Comparison of ENCODE assay signal across 19 cellular contexts in genomic region chr21:33258475-33258874, GRCh38. TPM values are rescaled to one million over a fixed set of nuclear protein-coding genes. Genes with fewer than 3 reads are reported as not detected.
DNase-seq lines count a peak whose midpoint lies in the region; ATAC-seq, FAIRE-seq and TF ChIP-seq lines count a peak whose summit lies in the region.
"Had no signal": no experiment of that assay in that cellular context is flagged by ENCODE, and none has a peak within 500 bp of the region (broad histone marks: within the 10 kb centered on the region; RNA-seq: fewer than 3 reads in every experiment).

No MANE protein-coding gene starts in this region.

- H4K20me1 ChIP-seq in OCI-LY1 (ENCODE audit: insufficient read depth, low read length): no peaks in the 10 kb centered on the region
- no peaks in the 10 kb centered on the region for H4K20me1 ChIP-seq in mammary epithelial cell (ENCODE audit: insufficient read depth, low read length)

- H3K4me1 ChIP-seq in OCI-LY1 (ENCODE audit: insufficient read depth, low read length, severe bottlenecking): peaks cover 31% of the 10 kb centered on the region
- H3K4me1 ChIP-seq in mammary epithelial cell (ENCODE audit: insufficient read depth, low read length): peaks cover 27% of the 10 kb centered on the region
- no peaks in the 10 kb centered on the region for H3K4me1 ChIP-seq in prostate gland (replicated peaks)
- H3K4me1 ChIP-seq: HAP-1 had no signal

- H3K4me3 Mint-ChIP-seq in CD4-positive, alpha-beta T cell: no peak overlapping the region
- H3K4me3 Mint-ChIP-seq in nephron progenitor cell: no peak overlapping the region

- POLR2A ChIA-PET in CD4-positive, alpha-beta T cell (lab: Charles Lee): no interaction called here

- peaks cover 86% of the 10 kb centered on the region for H3K36me3 Mint-ChIP-seq in CD4-positive, alpha-beta T cell (ENCODE audit: low read depth)
- peaks cover 34% of the 10 kb centered on the region for H3K36me3 Mint-ChIP-seq in nephron progenitor cell (ENCODE audit: low read depth)

- peaks cover 54% of the 10 kb centered on the region for H3K4me1 Mint-ChIP-seq in CD4-positive, alpha-beta T cell (ENCODE audit: low read depth)
- H3K4me1 Mint-ChIP-seq in nephron progenitor cell: no peaks in the 10 kb centered on the region

- dilution Hi-C loops in mammary epithelial cell (cut with HindIII; ENCODE audit: low sequenced_read_pairs): no loop called here

- peak overlapping the region; percentile 66 for H3K27ac Mint-ChIP-seq in CD4-positive, alpha-beta T cell
- peak overlapping the region; percentile 18 for H3K27ac Mint-ChIP-seq in nephron progenitor cell

- DNase-seq in CD4-positive, alpha-beta T cell: no peak
- DNase-seq in mammary epithelial cell (no peak), nephron progenitor cell (no peak), G401 (ENCODE audit: low spot score) (no peak), D721Med (ENCODE audit: insufficient read length, low spot score) (no peak), prostate gland (ENCODE audit: low spot score) (no peak)
- DNase-seq: DND-41, GF-D8, NCI-H1417, NCI-H1930, NCI-H510A, NCI-H82, Peyer's patch, Right ventricle myocardium superior had no signal

- H3K9me3 Mint-ChIP-seq in CD4-positive, alpha-beta T cell: peaks cover 2% of the 10 kb centered on the region
- H3K9me3 Mint-ChIP-seq in nephron progenitor cell: peaks cover 12% of the 10 kb centered on the region
- H3K9me3 Mint-ChIP-seq: IgD-negative memory B cell had no signal

- peaks cover 4% of the 10 kb centered on the region for H3K9me3 ChIP-seq in CD4-positive, alpha-beta T cell (ENCODE audit: control insufficient read depth, low read length)
- H3K9me3 ChIP-seq in OCI-LY1 (ENCODE audit: low read length) (no peaks in the 10 kb centered on the region), mammary epithelial cell (replicated peaks; ENCODE audit: insufficient read depth, low read length) (peaks cover 3% of the 10 kb centered on the region), prostate gland (no peaks in the 10 kb centered on the region)
- H3K9me3 ChIP-seq: HAP-1, Peyer's patch had no signal

- CTCF ChIA-PET in CD4-positive, alpha-beta T cell (lab: Charles Lee): interaction anchor here (1.5 kb wide), 2 partner anchors 20 to 103 kb away, joined by 3 to 5 read pairs; no protein-coding TSS in a partner anchor
- CTCF ChIA-PET in mammary epithelial cell (lab: Charles Lee; ENCODE audit: low non-redundant PET): no interaction called here

- no peaks in the 10 kb centered on the region for H3K27me3 ChIP-seq in CD4-positive, alpha-beta T cell (ENCODE audit: control insufficient read depth, insufficient read depth, low read length)
- H3K27me3 ChIP-seq in OCI-LY1 (ENCODE audit: insufficient read depth, low read length) (no peaks in the 10 kb centered on the region), mammary epithelial cell (ENCODE audit: insufficient read depth, low read length) (no peaks in the 10 kb centered on the region), prostate gland (replicated peaks; ENCODE audit: insufficient read depth) (no peaks in the 10 kb centered on the region)
- H3K27me3 ChIP-seq: Peyer's patch had no signal

- H3K9ac ChIP-seq in OCI-LY1 (ENCODE audit: low read length) (no peak overlapping the region), mammary epithelial cell (ENCODE audit: insufficient read depth, low read length) (no peak overlapping the region)

- H3K9me2 ChIP-seq in OCI-LY1 (ENCODE audit: low read depth, low read length): no peaks in the 10 kb centered on the region

- BruUV-seq in mammary epithelial cell (replicated peaks; lab: Mats Ljungman, UMichigan): no TSS peak

- H3K79me2 ChIP-seq in OCI-LY1 (ENCODE audit: insufficient read depth, low read length) (no peaks in the 10 kb centered on the region), mammary epithelial cell (ENCODE audit: insufficient read depth, low read length) (no peaks in the 10 kb centered on the region)

- no peak for ATAC-seq in CD4-positive, alpha-beta T cell (ENCODE audit: poor library complexity)
- ATAC-seq in GM18517 (IDR thresholded peaks at IDR 0.05; ENCODE audit: unreplicated experiment): no peak

- FAIRE-seq in D721Med (lab: Jason Lieb, UNC): no peak

- intact Hi-C loops in CD4-positive, alpha-beta T cell (cut with DNase I, micrococcal nuclease): no loop called here
- intact Hi-C loops in mammary epithelial cell (cut with micrococcal nuclease): no loop called here
- intact Hi-C loops in prostate gland (cut with DNase I): no loop called here

- peaks cover 76% of the 10 kb centered on the region for H3K36me3 ChIP-seq in OCI-LY1 (ENCODE audit: insufficient read depth, low read length)
- H3K36me3 ChIP-seq in mammary epithelial cell (ENCODE audit: insufficient read depth, low read length): peaks cover 3% of the 10 kb centered on the region
- H3K36me3 ChIP-seq in prostate gland: no peaks in the 10 kb centered on the region

- no peak overlapping the region for H2AFZ ChIP-seq in OCI-LY1 (ENCODE audit: low read length)
- H2AFZ ChIP-seq in mammary epithelial cell (ENCODE audit: low read depth, low read length): no peak overlapping the region

- no peak overlapping the region for H3K4me2 ChIP-seq in OCI-LY1 (ENCODE audit: low read length)
- no peak overlapping the region for H3K4me2 ChIP-seq in mammary epithelial cell (ENCODE audit: insufficient read depth, low read depth, low read length)

- no peak for TF ChIP-seq POLR2A in prostate gland (IDR thresholded peaks at IDR 0.05)

- H3K27ac ChIP-seq in CD4-positive, alpha-beta T cell (ENCODE audit: low read depth, low read length): no peak overlapping the region
- H3K27ac ChIP-seq in OCI-LY1 (ENCODE audit: low read depth, low read length, poor library complexity, severe bottlenecking): peak overlapping the region; percentile 86
- peak overlapping the region; percentile 61 for H3K27ac ChIP-seq in mammary epithelial cell (ENCODE audit: insufficient read depth, low read depth, low read length)
- H3K27ac ChIP-seq in prostate gland: no peak overlapping the region
- H3K27ac ChIP-seq: C4-2B, Peyer's patch had no signal

- H3K27me3 Mint-ChIP-seq in CD4-positive, alpha-beta T cell: no peaks in the 10 kb centered on the region
- no peaks in the 10 kb centered on the region for H3K27me3 Mint-ChIP-seq in nephron progenitor cell (ENCODE audit: low read depth, poor library complexity)
- H3K27me3 Mint-ChIP-seq: IgD-negative memory B cell had no signal

- in situ Hi-C loops in mammary epithelial cell (cut with MboI; ENCODE audit: low sequenced_read_pairs in 2 of 2): no loop called here
- in situ Hi-C loops in G401 (cut with HindIII; ENCODE audit: low sequenced_read_pairs): no loop called here

- H3K4me3 ChIP-seq in OCI-LY1 (ENCODE audit: low read depth, low read length, poor library complexity, severe bottlenecking): no peak overlapping the region
- H3K4me3 ChIP-seq in mammary epithelial cell (replicated peaks in 1 of 3; ENCODE audit: insufficient read depth in 1 of 3, low read depth in 2 of 3, low read length in 3 of 3): no peak overlapping the region
- no peak overlapping the region for H3K4me3 ChIP-seq in prostate gland
- H3K4me3 ChIP-seq: HAP-1, Peyer's patch had no signal

- H3F3A ChIP-seq in OCI-LY1 (ENCODE audit: insufficient read depth, low read length): no peaks in the 10 kb centered on the region

- WGBS in mammary epithelial cell (ENCODE audit: low coverage, missing lambda C conversion rate): 68% methylated on average over 9 of the region's 9 CpGs
- 93% methylated on average over 9 of the region's 9 CpGs for WGBS in prostate gland

- no peak for TF ChIP-seq CTCF in CD4-positive, alpha-beta T cell (IDR thresholded peaks at IDR 0.05)
- no peak for TF ChIP-seq CTCF in OCI-LY1 (IDR thresholded peaks at IDR 0.05; ENCODE audit: low read length)
- TF ChIP-seq CTCF in mammary epithelial cell (conservative IDR thresholded peaks at IDR 0.05 in 1 of 2, IDR thresholded peaks at IDR 0.05 in 1 of 2; ENCODE audit: extremely low read depth in 1 of 2, insufficient read depth in 1 of 2, low read depth in 1 of 2, low read length in 2 of 2): no peak
- no peak for TF ChIP-seq CTCF in nephron progenitor cell (IDR thresholded peaks at IDR 0.05)
- no peak for TF ChIP-seq CTCF in D721Med (IDR thresholded peaks at IDR 0.05; ENCODE audit: insufficient read depth, missing control alignments)
- TF ChIP-seq CTCF in prostate gland (IDR thresholded peaks at IDR 0.05): no peak

RNA-seq across cellular contexts. Expression of gene IL10RB, which starts 7.7 kb away (rescaled TPM):
- 1 to 10 TPM; 7.2 to 9.2 TPM for total RNA-seq in CD4-positive, alpha-beta T cell
- 10 to 100 TPM; 14.3 to 18.9 TPM for total RNA-seq in mammary epithelial cell
- 20.4 TPM for polyA plus RNA-seq in mammary epithelial cell
- 20.4 TPM for polyA minus RNA-seq in mammary epithelial cell
- total RNA-seq in G401 (2014; rRNA removed; shearing (Covaris generic)): 16.6 and 16.7 TPM in 2 replicates
- total RNA-seq in prostate gland: 10 to 100 TPM; 29.3 to 30.8 TPM

RNA-seq across cellular contexts. Expression of gene IFNAR2, which starts 28.7 kb away (rescaled TPM):
- total RNA-seq in CD4-positive, alpha-beta T cell: 10 to 100 TPM; 26.6 to 28.2 TPM
- total RNA-seq in mammary epithelial cell (10 to 100 TPM in 1 of 2 donors, 1 to 10 TPM in 1; 5.7 to 16.7 TPM), prostate gland (1 to 10 TPM; 5.7 to 7.0 TPM)
- polyA plus RNA-seq in mammary epithelial cell: 15.4 TPM
- 28.5 TPM for polyA minus RNA-seq in mammary epithelial cell
- 3.3 and 6.8 TPM in 2 replicates for total RNA-seq in G401 (2014; rRNA removed; shearing (Covaris generic))

Comparison
In these comparisons a context has a peak if more than half of its experiments do, and no peak if none do; other contexts are left out.
1. H3K27ac ChIP-seq: peak in OCI-LY1 (single experiment) and mammary epithelial cell (single experiment); none in CD4-positive, alpha-beta T cell (single experiment) and prostate gland (0 of 2).